9 cellular contexts compared by ENCODE assay signal in genomic region chr16:31200821-31201510, GRCh38. TPM values are rescaled to one million over a fixed set of nuclear protein-coding genes. Genes with fewer than 3 reads are reported as not detected.
DNase-seq lines count a peak whose midpoint lies in the region; ATAC-seq and TF ChIP-seq lines count a peak whose summit lies in the region.
"Had no signal": no experiment of that assay in that cellular context is flagged by ENCODE, and none has a peak within 500 bp of the region (broad histone marks: within the 10 kb centered on the region; RNA-seq: fewer than 3 reads in every experiment).

No MANE protein-coding gene starts in this region.

- no peaks in the 10 kb centered on the region for H3K9me3 ChIP-seq in BLaER1 treated with 17β-estradiol and CSF1 and Interleukin-3, amounts not matched to agents 10 nM and 100 nM (replicated peaks in 1 of 11)
- H3K9me3 ChIP-seq in Loucy (ENCODE audit: insufficient read depth, low read depth, low read length) (no peaks in the 10 kb centered on the region), prostate gland (no peaks in the 10 kb centered on the region)

- H3K79me2 ChIP-seq in Loucy (ENCODE audit: insufficient read depth, low read length): peaks cover 4% of the 10 kb centered on the region; the same call in 1 of the 2 replicates

- H3K27me3 ChIP-seq in BLaER1 treated with 17β-estradiol and CSF1 and Interleukin-3, amounts not matched to agents 10 nM and 100 nM: no peaks in the 10 kb centered on the region
- H3K27me3 ChIP-seq in Loucy (ENCODE audit: insufficient read depth, low read length, poor library complexity, severe bottlenecking): no peaks in the 10 kb centered on the region
- H3K27me3 ChIP-seq in prostate gland (replicated peaks; ENCODE audit: insufficient read depth): no peaks in the 10 kb centered on the region

- ATAC-seq in activated T-helper 17 cell treated with anti-CD3 and anti-CD28 coated beads, Interleukin-2, amount 50 U/mL, for 72 hours (replicated peaks): peak; percentile 69
- ATAC-seq in left colon: peak; percentile 22
- no peak for ATAC-seq in HG02981 (IDR thresholded peaks at IDR 0.05; ENCODE audit: unreplicated experiment)
- ATAC-seq in GM21526 (IDR thresholded peaks at IDR 0.05; ENCODE audit: low FRiP score, unreplicated experiment): no peak

- peaks cover 38% of the 10 kb centered on the region for H3K36me3 Mint-ChIP-seq in activated T-helper 17 cell treated with anti-CD3 and anti-CD28 coated beads, Interleukin-2, amount 50 U/mL, for 72 hours (ENCODE audit: low read depth)

- peaks cover 32% of the 10 kb centered on the region for H3K4me1 Mint-ChIP-seq in activated T-helper 17 cell treated with anti-CD3 and anti-CD28 coated beads, Interleukin-2, amount 50 U/mL, for 72 hours

- TF ChIP-seq CTCF in Loucy (conservative IDR thresholded peaks at IDR 0.05; ENCODE audit: low read length) (peak; percentile 29; the same call in 1 of the 2 replicates), prostate gland (IDR thresholded peaks at IDR 0.05) (no peak)

- peak overlapping the region in 10 of 11 experiments; percentile 72 to 93 (median 88); a peak in 19 of 22 replicates for H3K27ac ChIP-seq in BLaER1 treated with 17β-estradiol and CSF1 and Interleukin-3, amounts not matched to agents 10 nM and 100 nM
- peak overlapping the region in 1 of 2 donors; percentile 78 for H3K27ac ChIP-seq in prostate gland

- no peak for TF ChIP-seq POLR2A in prostate gland (IDR thresholded peaks at IDR 0.05)

- peaks cover 29 to 52% (median 39%) of the 10 kb centered on the region in 11 experiments for H3K36me3 ChIP-seq in BLaER1 treated with 17β-estradiol and CSF1 and Interleukin-3, amounts not matched to agents 10 nM and 100 nM
- peaks cover 21% of the 10 kb centered on the region; the same call in 1 of the 2 replicates for H3K36me3 ChIP-seq in Loucy (ENCODE audit: insufficient read depth, low read length)
- peaks cover 0 to 4% of the 10 kb centered on the region in 2 donors for H3K36me3 ChIP-seq in prostate gland

- no peaks in the 10 kb centered on the region; the same call in 1 of the 2 replicates for H3F3A ChIP-seq in Loucy (ENCODE audit: low read depth)

- H3K27ac Mint-ChIP-seq in activated T-helper 17 cell treated with anti-CD3 and anti-CD28 coated beads, Interleukin-2, amount 50 U/mL, for 72 hours: peak overlapping the region; percentile 69

- WGBS in prostate gland: 53% methylated on average over 7 of the region's 7 CpGs

- peaks cover 60 to 86% (median 79%) of the 10 kb centered on the region in 10 experiments for H3K4me1 ChIP-seq in BLaER1 treated with 17β-estradiol and CSF1 and Interleukin-3, amounts not matched to agents 10 nM and 100 nM
- H3K4me1 ChIP-seq in Loucy (ENCODE audit: insufficient read depth, low read length, poor library complexity, severe bottlenecking) (no peaks in the 10 kb centered on the region), prostate gland (replicated peaks) (no peaks in the 10 kb centered on the region)

- peak overlapping the region; percentile 81 for H3K4me3 Mint-ChIP-seq in activated T-helper 17 cell treated with anti-CD3 and anti-CD28 coated beads, Interleukin-2, amount 50 U/mL, for 72 hours

- no peaks in the 10 kb centered on the region for H3K27me3 Mint-ChIP-seq in activated T-helper 17 cell treated with anti-CD3 and anti-CD28 coated beads, Interleukin-2, amount 50 U/mL, for 72 hours

- H4K20me1 ChIP-seq in BLaER1 treated with 17β-estradiol and CSF1 and Interleukin-3, amounts not matched to agents 10 nM and 100 nM: peaks cover 45 to 60% (median 57%) of the 10 kb centered on the region in 11 experiments
- H4K20me1 ChIP-seq in Loucy (ENCODE audit: insufficient read depth, low read length, poor library complexity, severe bottlenecking): peaks cover 31% of the 10 kb centered on the region

- peak overlapping the region; percentile 66 to 91 (median 79) for H3K4me3 ChIP-seq in BLaER1 treated with 17β-estradiol and CSF1 and Interleukin-3, amounts not matched to agents 10 nM and 100 nM
- H3K4me3 ChIP-seq in Loucy (ENCODE audit: low read length, poor library complexity, severe bottlenecking) (no peak overlapping the region), prostate gland (no peak overlapping the region)

- no peaks in the 10 kb centered on the region for H3K9me3 Mint-ChIP-seq in activated T-helper 17 cell treated with anti-CD3 and anti-CD28 coated beads, Interleukin-2, amount 50 U/mL, for 72 hours

- DNase-seq in left colon: peak in 1 of 2 donors; percentile 40
- DNase-seq in prostate gland (ENCODE audit: low spot score): no peak
- DNase-seq in NCI-H524 treated with DMSO at 0.1 percent for 48 hours (lab: John Stamatoyannopoulos, UW): no peak

- intact Hi-C loops in left colon (cut with DNase I, micrococcal nuclease) (no loop called here), prostate gland (cut with DNase I) (no loop called here)

- H3K4me2 ChIP-seq in BLaER1 treated with 17β-estradiol and CSF1 and Interleukin-3, amounts not matched to agents 10 nM and 100 nM: peak overlapping the region; percentile 92 to 99 (median 96)
- H3K4me2 ChIP-seq in Loucy (ENCODE audit: low read depth, low read length, poor library complexity, severe bottlenecking): no peak overlapping the region

- no peak overlapping the region for H2AFZ ChIP-seq in Loucy (ENCODE audit: low read length)

- no peaks in the 10 kb centered on the region for H3K9me2 ChIP-seq in Loucy (replicated peaks; ENCODE audit: low read depth, low read length)

- peak overlapping the region; percentile 83 to 90 (median 86); a peak in 21 of 22 replicates for H3K9ac ChIP-seq in BLaER1 treated with 17β-estradiol and CSF1 and Interleukin-3, amounts not matched to agents 10 nM and 100 nM
- H3K9ac ChIP-seq in Loucy (ENCODE audit: low read depth, low read length, poor library complexity, severe bottlenecking): no peak overlapping the region

RNA-seq across cellular contexts. Expression of gene PYCARD, which starts 1.6 kb away (rescaled TPM):
- 10 to 100 TPM in 1 of 2 donors, 1 to 10 TPM in 1; 9.6 to 25.6 TPM for total RNA-seq in activated T-helper 17 cell treated with anti-CD3 and anti-CD28 coated beads, Interleukin-2, amount 50 U/mL, for 72 hours
- 10 to 100 TPM; 83.0 to 93.8 TPM for total RNA-seq in left colon
- total RNA-seq in prostate gland: 10 to 100 TPM; 27.2 to 51.6 TPM

RNA-seq across cellular contexts. Expression of gene TRIM72, which starts 13.0 kb away (rescaled TPM):
- total RNA-seq in activated T-helper 17 cell treated with anti-CD3 and anti-CD28 coated beads, Interleukin-2, amount 50 U/mL, for 72 hours: under 1 TPM in 1 of 2 donors, not detected in 1; 0.08 TPM
- total RNA-seq in left colon (not detected), prostate gland (1 to 10 TPM in 1 of 2 donors, under 1 TPM in 1; 0.23 to 3.9 TPM)
- total RNA-seq: fibroblast of lung had no signal

RNA-seq across cellular contexts. Expression of gene PYDC1, which starts 16.0 kb away (rescaled TPM):
- total RNA-seq in activated T-helper 17 cell treated with anti-CD3 and anti-CD28 coated beads, Interleukin-2, amount 50 U/mL, for 72 hours: under 1 TPM in 1 of 2 donors, not detected in 1; 0.61 TPM
- total RNA-seq in left colon (not detected), prostate gland (not detected)
- total RNA-seq: fibroblast of lung had no signal

RNA-seq across cellular contexts. Expression of gene FUS, which starts 21.0 kb away (rescaled TPM):
- total RNA-seq in activated T-helper 17 cell treated with anti-CD3 and anti-CD28 coated beads, Interleukin-2, amount 50 U/mL, for 72 hours: 100 to 1,000 TPM; 425 to 686 TPM
- total RNA-seq in left colon: 100 to 1,000 TPM; 158 to 173 TPM
- total RNA-seq in prostate gland: 10 to 100 TPM; 48.6 to 87.5 TPM

RNA-seq across cellular contexts. Expression of gene PRSS36, which starts 51.1 kb away (rescaled TPM):
- total RNA-seq in activated T-helper 17 cell treated with anti-CD3 and anti-CD28 coated beads, Interleukin-2, amount 50 U/mL, for 72 hours: 1 to 10 TPM; 1.1 TPM
- total RNA-seq in left colon: 1 to 10 TPM; 8.1 to 9.7 TPM
- total RNA-seq in prostate gland: 1 to 10 TPM; 4.3 to 4.7 TPM

Comparison
In these comparisons a context has a peak if more than half of its experiments do, and no peak if none do; other contexts are left out.
1. H3K4me3 ChIP-seq: peak in BLaER1 treated with 17β-estradiol and CSF1 and Interleukin-3, amounts not matched to agents 10 nM and 100 nM (10 of 10); none in Loucy (single experiment) and prostate gland (0 of 2).
2. ATAC-seq: peak in activated T-helper 17 cell treated with anti-CD3 and anti-CD28 coated beads, Interleukin-2, amount 50 U/mL, for 72 hours (single experiment) and left colon (single experiment); none in HG02981 (single experiment) and GM21526 (single experiment).